1 cellular context compared by ENCODE assay signal in the genomic region with DNA sequence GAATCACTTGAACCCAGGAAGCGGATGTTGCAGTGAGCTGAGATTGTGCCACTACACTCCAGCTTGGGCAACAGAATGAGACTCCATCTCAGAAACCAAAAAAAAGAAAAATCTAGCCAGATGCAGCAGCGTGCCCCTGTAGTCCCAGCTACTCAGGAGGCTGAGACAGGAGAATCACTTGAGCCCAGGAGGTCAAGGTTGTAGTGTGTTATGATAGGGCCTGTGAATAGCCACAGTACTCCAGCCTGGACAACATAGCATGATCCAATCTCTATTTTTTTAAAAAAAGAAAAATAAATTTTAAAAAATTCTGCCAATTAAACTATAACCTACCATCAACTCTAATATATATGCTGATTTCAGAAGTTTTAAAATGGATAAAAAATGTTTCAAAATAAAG.
TF ChIP-seq lines count a peak whose summit lies in the region.

No MANE protein-coding gene starts in this region.

TF ChIP-seq in A549, 52 proteins besides CTCF, POLR2A, EP300 and RAD21:
- TF ChIP-seq RCOR1 (IDR thresholded peaks at IDR 0.05; ENCODE audit: low read depth, low read length) (no peak), ESRRA (IDR thresholded peaks at IDR 0.05; ENCODE audit: borderline replicate concordance, low read length) (no peak), CHD2 (IDR thresholded peaks at IDR 0.05; ENCODE audit: low read length, partially characterized antibody) (no peak), HOXA7 (CRISPR knock-in tag; IDR thresholded peaks at IDR 0.05) (no peak), NR3C1 (IDR thresholded peaks at IDR 0.05) (no peak), ZNF302 (CRISPR knock-in tag; IDR thresholded peaks at IDR 0.05) (no peak), RFX5 (IDR thresholded peaks at IDR 0.05) (no peak), ZC3H11A (IDR thresholded peaks at IDR 0.05) (no peak), EHF (CRISPR knock-in tag; IDR thresholded peaks at IDR 0.05) (no peak), BHLHE40 (IDR thresholded peaks at IDR 0.05; ENCODE audit: low read depth, low read length) (no peak), FOXS1 (CRISPR knock-in tag; IDR thresholded peaks at IDR 0.05) (no peak), MAZ (IDR thresholded peaks at IDR 0.05; ENCODE audit: borderline replicate concordance, low read depth, low read length) (no peak), POLR2AphosphoS2 (conservative IDR thresholded peaks at IDR 0.05; ENCODE audit: low read length) (no peak), GATA3 (IDR thresholded peaks at IDR 0.05; ENCODE audit: borderline replicate concordance) (no peak)
- TF ChIP-seq, protein P1, sequence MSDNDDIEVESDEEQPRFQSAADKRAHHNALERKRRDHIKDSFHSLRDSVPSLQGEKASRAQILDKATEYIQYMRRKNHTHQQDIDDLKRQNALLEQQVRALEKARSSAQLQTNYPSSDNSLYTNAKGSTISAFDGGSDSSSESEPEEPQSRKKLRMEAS (IDR thresholded peaks at IDR 0.05): no peak
- TF ChIP-seq, protein P2, sequence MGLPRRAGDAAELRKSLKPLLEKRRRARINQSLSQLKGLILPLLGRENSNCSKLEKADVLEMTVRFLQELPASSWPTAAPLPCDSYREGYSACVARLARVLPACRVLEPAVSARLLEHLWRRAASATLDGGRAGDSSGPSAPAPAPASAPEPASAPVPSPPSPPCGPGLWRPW (IDR thresholded peaks at IDR 0.05): no peak
- TF ChIP-seq, protein P3, sequence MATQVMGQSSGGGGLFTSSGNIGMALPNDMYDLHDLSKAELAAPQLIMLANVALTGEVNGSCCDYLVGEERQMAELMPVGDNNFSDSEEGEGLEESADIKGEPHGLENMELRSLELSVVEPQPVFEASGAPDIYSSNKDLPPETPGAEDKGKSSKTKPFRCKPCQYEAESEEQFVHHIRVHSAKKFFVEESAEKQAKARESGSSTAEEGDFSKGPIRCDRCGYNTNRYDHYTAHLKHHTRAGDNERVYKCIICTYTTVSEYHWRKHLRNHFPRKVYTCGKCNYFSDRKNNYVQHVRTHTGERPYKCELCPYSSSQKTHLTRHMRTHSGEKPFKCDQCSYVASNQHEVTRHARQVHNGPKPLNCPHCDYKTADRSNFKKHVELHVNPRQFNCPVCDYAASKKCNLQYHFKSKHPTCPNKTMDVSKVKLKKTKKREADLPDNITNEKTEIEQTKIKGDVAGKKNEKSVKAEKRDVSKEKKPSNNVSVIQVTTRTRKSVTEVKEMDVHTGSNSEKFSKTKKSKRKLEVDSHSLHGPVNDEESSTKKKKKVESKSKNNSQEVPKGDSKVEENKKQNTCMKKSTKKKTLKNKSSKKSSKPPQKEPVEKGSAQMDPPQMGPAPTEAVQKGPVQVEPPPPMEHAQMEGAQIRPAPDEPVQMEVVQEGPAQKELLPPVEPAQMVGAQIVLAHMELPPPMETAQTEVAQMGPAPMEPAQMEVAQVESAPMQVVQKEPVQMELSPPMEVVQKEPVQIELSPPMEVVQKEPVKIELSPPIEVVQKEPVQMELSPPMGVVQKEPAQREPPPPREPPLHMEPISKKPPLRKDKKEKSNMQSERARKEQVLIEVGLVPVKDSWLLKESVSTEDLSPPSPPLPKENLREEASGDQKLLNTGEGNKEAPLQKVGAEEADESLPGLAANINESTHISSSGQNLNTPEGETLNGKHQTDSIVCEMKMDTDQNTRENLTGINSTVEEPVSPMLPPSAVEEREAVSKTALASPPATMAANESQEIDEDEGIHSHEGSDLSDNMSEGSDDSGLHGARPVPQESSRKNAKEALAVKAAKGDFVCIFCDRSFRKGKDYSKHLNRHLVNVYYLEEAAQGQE (IDR thresholded peaks at IDR 0.05): no peak
- TF ChIP-seq, protein P4, sequence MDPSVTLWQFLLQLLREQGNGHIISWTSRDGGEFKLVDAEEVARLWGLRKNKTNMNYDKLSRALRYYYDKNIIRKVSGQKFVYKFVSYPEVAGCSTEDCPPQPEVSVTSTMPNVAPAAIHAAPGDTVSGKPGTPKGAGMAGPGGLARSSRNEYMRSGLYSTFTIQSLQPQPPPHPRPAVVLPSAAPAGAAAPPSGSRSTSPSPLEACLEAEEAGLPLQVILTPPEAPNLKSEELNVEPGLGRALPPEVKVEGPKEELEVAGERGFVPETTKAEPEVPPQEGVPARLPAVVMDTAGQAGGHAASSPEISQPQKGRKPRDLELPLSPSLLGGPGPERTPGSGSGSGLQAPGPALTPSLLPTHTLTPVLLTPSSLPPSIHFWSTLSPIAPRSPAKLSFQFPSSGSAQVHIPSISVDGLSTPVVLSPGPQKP (IDR thresholded peaks at IDR 0.05; ENCODE audit: low read depth, low read length): no peak
TF ChIP-seq in A549: peak in this region for 0.
